1 cellular context compared by ENCODE assay signal in genomic region chr6:32114853-32115252, GRCh38.
A peak's percentile ranks its signal among the peaks of the same experiment; 100 is the strongest.
TF ChIP-seq lines count a peak whose summit lies in the region.

No MANE protein-coding gene starts in this region.

TF ChIP-seq in SK-N-SH, 30 proteins besides CTCF, POLR2A, EP300 and RAD21 (continued from another document):
- no peak for TF ChIP-seq SMC3 (IDR thresholded peaks at IDR 0.05; ENCODE audit: low read depth, low read length)
- no peak for TF ChIP-seq ZBTB33 (IDR thresholded peaks at IDR 0.05; ENCODE audit: borderline replicate concordance, low read depth)
- no peak for TF ChIP-seq RFX5 (IDR thresholded peaks at IDR 0.05; ENCODE audit: low read length)
- TF ChIP-seq USF1 (IDR thresholded peaks at IDR 0.05; ENCODE audit: borderline replicate concordance, low read depth), result no peak
- no peak for TF ChIP-seq NRF1 (IDR thresholded peaks at IDR 0.05; ENCODE audit: low read depth, low read length)
- no peak for TF ChIP-seq GABPA (IDR thresholded peaks at IDR 0.05; ENCODE audit: low read depth)
- peak; percentile 61; the same call in 1 of the 2 replicates for TF ChIP-seq PBX3 (IDR thresholded peaks at IDR 0.05)
- TF ChIP-seq TCF12 (IDR thresholded peaks at IDR 0.05), result peak; percentile 55; the same call in 1 of the 2 replicates
- peak; percentile 56; the same call in 1 of the 2 replicates for TF ChIP-seq MAX (IDR thresholded peaks at IDR 0.05; ENCODE audit: low read depth)
- TF ChIP-seq IRF3 (IDR thresholded peaks at IDR 0.05; ENCODE audit: low read depth, low read length), result no peak
- no peak for TF ChIP-seq NFIC (IDR thresholded peaks at IDR 0.05; ENCODE audit: borderline replicate concordance)
- TF ChIP-seq SIN3A (IDR thresholded peaks at IDR 0.05; ENCODE audit: borderline replicate concordance, low read depth, low read length), result peak; percentile 48; the same call in 1 of the 2 replicates
- TF ChIP-seq REST (IDR thresholded peaks at IDR 0.05; ENCODE audit: low read depth, low read length), result no peak
- TF ChIP-seq FOXJ3 (CRISPR knock-in tag; IDR thresholded peaks at IDR 0.05), result no peak
- no peak for TF ChIP-seq FOXM1 (IDR thresholded peaks at IDR 0.05; ENCODE audit: low read depth)
- no peak for TF ChIP-seq RXRA (IDR thresholded peaks at IDR 0.05; ENCODE audit: borderline replicate concordance, low read depth)
- TF ChIP-seq YY1 (IDR thresholded peaks at IDR 0.05; ENCODE audit: low read depth), result no peak
